Comparison of ENCODE assay signal across 28 cellular contexts in the genomic region with DNA sequence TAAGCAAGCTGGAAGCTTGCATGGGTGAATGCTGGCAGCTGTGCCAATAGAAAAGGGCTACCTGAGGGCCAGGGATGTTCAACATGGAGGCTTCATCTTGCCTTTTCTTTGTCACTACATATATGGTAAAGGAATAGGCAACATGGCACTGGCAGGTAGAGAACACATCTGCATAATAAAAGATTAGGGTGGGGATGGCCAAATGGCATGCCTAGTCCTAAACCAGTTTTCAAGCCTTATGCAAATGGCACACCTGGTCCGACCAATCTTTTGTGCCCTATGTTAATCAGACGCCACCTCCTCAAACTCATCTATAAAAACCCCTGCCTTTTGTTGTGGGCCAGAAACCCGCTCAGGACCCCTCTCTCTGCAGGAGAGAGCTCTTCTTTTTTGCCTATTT.
"Had no signal": no experiment of that assay in that cellular context is flagged by ENCODE, and none has a peak within 500 bp of the region (broad histone marks: within the 10 kb centered on the region; RNA-seq: fewer than 3 reads in every experiment).

No MANE protein-coding gene starts in this region.

- H3K4me2 ChIP-seq: hepatocyte had no signal

- H2AFZ ChIP-seq: hepatocyte had no signal

- H3K79me2 ChIP-seq: hepatocyte had no signal

- H3K27ac ChIP-seq: colonic mucosa, epithelial cell of prostate, esophagus squamous epithelium, gastrocnemius medialis, heart left ventricle, hepatocyte, left lung, lower lobe of right lung had no signal

- H3K9me3 Mint-ChIP-seq: dendritic cell treated with granulocyte-macrophage colony-stimulating factor and Interleukin-4, amounts not matched to agents 40 ng/mL and 50 ng/mL, for 4 days; effector memory CD8-positive, alpha-beta T cell; mesothelial cell of epicardium; naive B cell had no signal

- H3K27ac Mint-ChIP-seq: dendritic cell treated with granulocyte-macrophage colony-stimulating factor and Interleukin-4, amounts not matched to agents 40 ng/mL and 50 ng/mL, for 4 days; effector memory CD8-positive, alpha-beta T cell; endodermal cell; mesothelial cell of epicardium; naive B cell had no signal

- H3K4me1 Mint-ChIP-seq: mesothelial cell of epicardium, naive B cell had no signal

- H3K36me3 ChIP-seq: colonic mucosa, esophagus squamous epithelium, gastrocnemius medialis, heart left ventricle, left lung, lower lobe of right lung had no signal

- H3K4me3 ChIP-seq: colonic mucosa, esophagus squamous epithelium, gastrocnemius medialis, heart left ventricle, hepatocyte, left lung, lower lobe of right lung, mucosa of descending colon had no signal

- H3K4me3 Mint-ChIP-seq: dendritic cell treated with granulocyte-macrophage colony-stimulating factor and Interleukin-4, amounts not matched to agents 40 ng/mL and 50 ng/mL, for 4 days; effector memory CD8-positive, alpha-beta T cell; endodermal cell; mesothelial cell of epicardium; naive B cell had no signal

- H3K9me3 ChIP-seq: colonic mucosa, esophagus squamous epithelium, gastrocnemius medialis, heart left ventricle, left lung, lower lobe of right lung, mucosa of descending colon had no signal

- FAIRE-seq: endometrium, islet of Langerhans, keratinocyte had no signal

- H3K36me3 Mint-ChIP-seq: mesothelial cell of epicardium, naive B cell had no signal

- ATAC-seq: effector memory CD8-positive, alpha-beta T cell; esophagus mucosa; gastrocnemius medialis; heart left ventricle; left cardiac atrium; left lung; left ventricle myocardium superior; lower lobe of right lung; mucosa of descending colon had no signal

- H3K27me3 ChIP-seq: colonic mucosa, esophagus squamous epithelium, gastrocnemius medialis, hepatocyte, left lung had no signal

- H3K4me1 ChIP-seq: colonic mucosa, esophagus squamous epithelium, gastrocnemius medialis, heart left ventricle, left lung, lower lobe of right lung had no signal

- DNase-seq: colonic mucosa; cortex of kidney; effector CD8-positive, alpha-beta T cell; effector memory CD8-positive, alpha-beta T cell; endodermal cell; erythroblast; esophagus squamous epithelium; foreskin fibroblast; foreskin melanocyte; gastrocnemius medialis; glutamatergic neuron; heart left ventricle; hypothalamus; left cardiac atrium; left lung; left ventricle myocardium superior; lower lobe of right lung; mesenchymal stem cell; mucosa of descending colon; naive B cell had no signal
